2 cellular contexts compared by ENCODE assay signal in genomic region chr5:88684136-88684500, GRCh38.
TF ChIP-seq lines count a peak whose summit lies in the region.

No MANE protein-coding gene starts in this region.

TF ChIP-seq in HEK293, 187 proteins besides CTCF, POLR2A, EP300 and RAD21 (continued from another document):
- TF ChIP-seq ZNF335 (tag by site-specific recombination; conservative IDR thresholded peaks at IDR 0.05): peak; percentile 48
- no peak for TF ChIP-seq ZNF354C (tag by site-specific recombination; IDR thresholded peaks at IDR 0.05; ENCODE audit: borderline replicate concordance, low read depth)
TF ChIP-seq in HEK293: peak in this region for 1.

TF ChIP-seq in GM12878, 131 proteins besides CTCF, POLR2A, EP300 and RAD21 (continued from another document):
- TF ChIP-seq, protein P1, sequence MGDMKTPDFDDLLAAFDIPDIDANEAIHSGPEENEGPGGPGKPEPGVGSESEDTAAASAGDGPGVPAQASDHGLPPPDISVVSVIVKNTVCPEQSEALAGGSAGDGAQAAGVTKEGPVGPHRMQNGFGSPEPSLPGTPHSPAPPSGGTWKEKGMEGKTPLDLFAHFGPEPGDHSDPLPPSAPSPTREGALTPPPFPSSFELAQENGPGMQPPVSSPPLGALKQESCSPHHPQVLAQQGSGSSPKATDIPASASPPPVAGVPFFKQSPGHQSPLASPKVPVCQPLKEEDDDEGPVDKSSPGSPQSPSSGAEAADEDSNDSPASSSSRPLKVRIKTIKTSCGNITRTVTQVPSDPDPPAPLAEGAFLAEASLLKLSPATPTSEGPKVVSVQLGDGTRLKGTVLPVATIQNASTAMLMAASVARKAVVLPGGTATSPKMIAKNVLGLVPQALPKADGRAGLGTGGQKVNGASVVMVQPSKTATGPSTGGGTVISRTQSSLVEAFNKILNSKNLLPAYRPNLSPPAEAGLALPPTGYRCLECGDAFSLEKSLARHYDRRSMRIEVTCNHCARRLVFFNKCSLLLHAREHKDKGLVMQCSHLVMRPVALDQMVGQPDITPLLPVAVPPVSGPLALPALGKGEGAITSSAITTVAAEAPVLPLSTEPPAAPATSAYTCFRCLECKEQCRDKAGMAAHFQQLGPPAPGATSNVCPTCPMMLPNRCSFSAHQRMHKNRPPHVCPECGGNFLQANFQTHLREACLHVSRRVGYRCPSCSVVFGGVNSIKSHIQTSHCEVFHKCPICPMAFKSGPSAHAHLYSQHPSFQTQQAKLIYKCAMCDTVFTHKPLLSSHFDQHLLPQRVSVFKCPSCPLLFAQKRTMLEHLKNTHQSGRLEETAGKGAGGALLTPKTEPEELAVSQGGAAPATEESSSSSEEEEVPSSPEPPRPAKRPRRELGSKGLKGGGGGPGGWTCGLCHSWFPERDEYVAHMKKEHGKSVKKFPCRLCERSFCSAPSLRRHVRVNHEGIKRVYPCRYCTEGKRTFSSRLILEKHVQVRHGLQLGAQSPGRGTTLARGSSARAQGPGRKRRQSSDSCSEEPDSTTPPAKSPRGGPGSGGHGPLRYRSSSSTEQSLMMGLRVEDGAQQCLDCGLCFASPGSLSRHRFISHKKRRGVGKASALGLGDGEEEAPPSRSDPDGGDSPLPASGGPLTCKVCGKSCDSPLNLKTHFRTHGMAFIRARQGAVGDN (IDR thresholded peaks at IDR 0.05): no peak
